25 cellular contexts compared by ENCODE assay signal in genomic region chr9:18275313-18275990, GRCh38.
"Had no signal": no experiment of that assay in that cellular context is flagged by ENCODE, and none has a peak within 500 bp of the region (broad histone marks: within the 10 kb centered on the region; RNA-seq: fewer than 3 reads in every experiment).

No MANE protein-coding gene starts in this region.

- H3K9me3 ChIP-seq: lower lobe of right lung, neutrophil, psoas muscle, right lobe of liver, testis, thyroid gland had no signal

- ATAC-seq: left colon; left lung; lower lobe of right lung; natural killer cell; psoas muscle; stimulated activated naive B cell treated with anti-CD40 and anti-IgM and Interleukin-4, amounts not matched to agents 10 μg/mL and 1 μg/mL and 100 μg/mL, for 72 hours; stimulated activated naive CD8-positive, alpha-beta T cell treated with anti-CD3 and anti-CD28 coated beads, Interleukin-15, Interleukin-2, amounts not matched to agents 100 U/mL and 50 U/mL, for 24 hours had no signal

- H3K27ac ChIP-seq: left lung, lower lobe of right lung, neural progenitor cell, neutrophil, parathyroid adenoma, psoas muscle, right atrium auricular region, right lobe of liver, stomach, testis, thyroid gland, transverse colon, upper lobe of left lung had no signal

- H3K9ac ChIP-seq: neural progenitor cell, parathyroid adenoma had no signal

- H3K27me3 ChIP-seq: left lung, neural progenitor cell, neutrophil, right atrium auricular region, right lobe of liver, stomach, testis, thyroid gland, transverse colon, upper lobe of left lung had no signal

- DNase-seq: kidney; left colon; left lung; lower lobe of right lung; mesendoderm; naive B cell; natural killer cell; nephron progenitor cell; occipital lobe; psoas muscle; right lobe of liver; stimulated activated CD4-positive, alpha-beta T cell treated with anti-CD3 and anti-CD28 coated beads, Interleukin-1b, Interleukin-23, amount 100 ng/mL, for 48 hours; stimulated activated CD4-positive, alpha-beta T cell treated with anti-CD3 and anti-CD28 coated beads, Interleukin-4, amount 100 ng/mL, for 1 hour; stimulated activated naive B cell treated with anti-CD40 and anti-IgM and Interleukin-4, amounts not matched to agents 10 μg/mL and 1 μg/mL and 100 μg/mL, for 72 hours; stimulated activated naive CD8-positive, alpha-beta T cell treated with anti-CD3 and anti-CD28 coated beads, Interleukin-15, Interleukin-2, amounts not matched to agents 100 U/mL and 50 U/mL, for 24 hours; stomach; testis; thyroid gland; transverse colon; upper lobe of left lung had no signal

- H3K79me2 ChIP-seq: parathyroid adenoma had no signal

- H3K36me3 ChIP-seq: left lung, lower lobe of right lung, neural progenitor cell, neutrophil, right atrium auricular region, right lobe of liver, stomach, thyroid gland, transverse colon, upper lobe of left lung had no signal

- H2AFZ ChIP-seq: neural progenitor cell, parathyroid adenoma had no signal

- H3K4me1 ChIP-seq: left lung, lower lobe of right lung, neural progenitor cell, parathyroid adenoma, psoas muscle, right lobe of liver, stomach, testis, transverse colon, upper lobe of left lung had no signal

- H3K4me3 ChIP-seq: left lung, lower lobe of right lung, neural progenitor cell, psoas muscle, right atrium auricular region, right lobe of liver, smooth muscle cell, stomach, testis, thyroid gland, transverse colon, upper lobe of left lung had no signal
